ENCODE assay signal across 15 cellular contexts in genomic region chr4:142574306-142574705, GRCh38.
DNase-seq lines count a peak whose midpoint lies in the region; ATAC-seq, FAIRE-seq and TF ChIP-seq lines count a peak whose summit lies in the region.
"Had no signal": no experiment of that assay in that cellular context is flagged by ENCODE, and none has a peak within 500 bp of the region (broad histone marks: within the 10 kb centered on the region; RNA-seq: fewer than 3 reads in every experiment).

No MANE protein-coding gene starts in this region.

- H3K9me3 Mint-ChIP-seq in activated naive CD4-positive, alpha-beta T cell treated with anti-CD3 and anti-CD28 coated beads, Interleukin-2, amount 10 ng/mL, durations not matched to agents 7 days and 5 days = peaks cover 2% of the 10 kb centered on the region
- no peaks in the 10 kb centered on the region for H3K9me3 Mint-ChIP-seq in stimulated activated naive CD8-positive, alpha-beta T cell treated with anti-CD3 and anti-CD28 coated beads, Interleukin-15, Interleukin-2, amounts not matched to agents 100 ng/mL and 50 ng/mL, for 24 hours

- TF ChIP-seq CTCF in pancreas (IDR thresholded peaks at IDR 0.05) = no peak

- peak overlapping the region; percentile 26 for H3K27ac Mint-ChIP-seq in activated naive CD4-positive, alpha-beta T cell treated with anti-CD3 and anti-CD28 coated beads, Interleukin-2, amount 10 ng/mL, durations not matched to agents 7 days and 5 days
- H3K27ac Mint-ChIP-seq in stimulated activated naive CD8-positive, alpha-beta T cell treated with anti-CD3 and anti-CD28 coated beads, Interleukin-15, Interleukin-2, amounts not matched to agents 100 ng/mL and 50 ng/mL, for 24 hours = peak overlapping the region; percentile 28

- intact Hi-C loops in pancreas (cut with DNase I) = no loop called here

- peaks cover 58% of the 10 kb centered on the region for H3K36me3 Mint-ChIP-seq in activated naive CD4-positive, alpha-beta T cell treated with anti-CD3 and anti-CD28 coated beads, Interleukin-2, amount 10 ng/mL, durations not matched to agents 7 days and 5 days
- no peaks in the 10 kb centered on the region for H3K36me3 Mint-ChIP-seq in stimulated activated naive CD8-positive, alpha-beta T cell treated with anti-CD3 and anti-CD28 coated beads, Interleukin-15, Interleukin-2, amounts not matched to agents 100 ng/mL and 50 ng/mL, for 24 hours (ENCODE audit: low read depth)

- no peaks in the 10 kb centered on the region for H3K27me3 ChIP-seq in pancreas
- H3K27me3 ChIP-seq: uterus had no signal

- no peak overlapping the region for H3K4me3 ChIP-seq in pancreas
- H3K4me3 ChIP-seq: uterus had no signal

- peaks cover 0 to 7% (median 2%) of the 10 kb centered on the region in 3 donors for H3K4me1 ChIP-seq in pancreas
- H3K4me1 ChIP-seq: uterus had no signal

- H3K36me3 ChIP-seq in pancreas = no peaks in the 10 kb centered on the region
- H3K36me3 ChIP-seq: uterus had no signal

- CTCF ChIA-PET in activated naive CD4-positive, alpha-beta T cell treated with anti-CD3 and anti-CD28 coated beads, Interleukin-2, amount 10 ng/mL, durations not matched to agents 7 days and 5 days (lab: Charles Lee) = interaction anchor here (0.7 to 1.5 kb wide), 2 partner anchors 169 to 220 kb away, joined by 3 to 4 read pairs; no protein-coding TSS in a partner anchor

- DNase-seq in activated naive CD4-positive, alpha-beta T cell treated with anti-CD3 and anti-CD28 coated beads, Interleukin-2, amount 10 ng/mL, durations not matched to agents 7 days and 5 days = no peak
- DNase-seq in activated naive CD4-positive, alpha-beta T cell (lab: John Stamatoyannopoulos, UW) = no peak
- DNase-seq in medulla oblongata (ENCODE audit: extremely low spot score) (no peak), epidermal melanocyte (ENCODE audit: insufficient read length, low spot score) (no peak), pancreas (no peak)
- DNase-seq: hippocampal formation; mesenchymal stem cell; NCI-H187; NCI-H446; stimulated activated CD4-positive, alpha-beta T cell treated with anti-CD3 and anti-CD28 coated beads, Interleukin-15, amount 100 ng/mL, for 24 hours; uterus had no signal

- no peak for FAIRE-seq in pancreas (lab: Jason Lieb, UNC)
- FAIRE-seq: HepG2 had no signal

- no peak overlapping the region for H3K27ac ChIP-seq in pancreas
- H3K27ac ChIP-seq: uterus had no signal

- no peaks in the 10 kb centered on the region for H3K27me3 Mint-ChIP-seq in activated naive CD4-positive, alpha-beta T cell treated with anti-CD3 and anti-CD28 coated beads, Interleukin-2, amount 10 ng/mL, durations not matched to agents 7 days and 5 days
- H3K27me3 Mint-ChIP-seq in stimulated activated naive CD8-positive, alpha-beta T cell treated with anti-CD3 and anti-CD28 coated beads, Interleukin-15, Interleukin-2, amounts not matched to agents 100 ng/mL and 50 ng/mL, for 24 hours = no peaks in the 10 kb centered on the region

- WGBS in pancreas, 2 donors = 94 to 98% methylated on average over 3 of the region's 3 CpGs

- no peak overlapping the region for H3K4me3 Mint-ChIP-seq in activated naive CD4-positive, alpha-beta T cell treated with anti-CD3 and anti-CD28 coated beads, Interleukin-2, amount 10 ng/mL, durations not matched to agents 7 days and 5 days
- H3K4me3 Mint-ChIP-seq in stimulated activated naive CD8-positive, alpha-beta T cell treated with anti-CD3 and anti-CD28 coated beads, Interleukin-15, Interleukin-2, amounts not matched to agents 100 ng/mL and 50 ng/mL, for 24 hours = no peak overlapping the region

- no peaks in the 10 kb centered on the region for H3K9me3 ChIP-seq in pancreas
- H3K9me3 ChIP-seq: uterus had no signal

- H3K4me1 Mint-ChIP-seq in activated naive CD4-positive, alpha-beta T cell treated with anti-CD3 and anti-CD28 coated beads, Interleukin-2, amount 10 ng/mL, durations not matched to agents 7 days and 5 days = peaks cover 38% of the 10 kb centered on the region
- H3K4me1 Mint-ChIP-seq in stimulated activated naive CD8-positive, alpha-beta T cell treated with anti-CD3 and anti-CD28 coated beads, Interleukin-15, Interleukin-2, amounts not matched to agents 100 ng/mL and 50 ng/mL, for 24 hours (ENCODE audit: low read depth) = peaks cover 14% of the 10 kb centered on the region

- ATAC-seq in GM19395 (IDR thresholded peaks at IDR 0.05; ENCODE audit: unreplicated experiment) = peak; percentile 64
- ATAC-seq in HG03521 (IDR thresholded peaks at IDR 0.05; ENCODE audit: unreplicated experiment) = peak; percentile 53
- ATAC-seq in pancreas = no peak
- ATAC-seq: HepG2 had no signal

Comparison
In these comparisons a context has a peak if more than half of its experiments do, and no peak if none do; other contexts are left out.
1. ATAC-seq: peak in GM19395 (single experiment) and HG03521 (single experiment); none in pancreas (0 of 4).